ENCODE assay signal across 9 cellular contexts in the genomic region with DNA sequence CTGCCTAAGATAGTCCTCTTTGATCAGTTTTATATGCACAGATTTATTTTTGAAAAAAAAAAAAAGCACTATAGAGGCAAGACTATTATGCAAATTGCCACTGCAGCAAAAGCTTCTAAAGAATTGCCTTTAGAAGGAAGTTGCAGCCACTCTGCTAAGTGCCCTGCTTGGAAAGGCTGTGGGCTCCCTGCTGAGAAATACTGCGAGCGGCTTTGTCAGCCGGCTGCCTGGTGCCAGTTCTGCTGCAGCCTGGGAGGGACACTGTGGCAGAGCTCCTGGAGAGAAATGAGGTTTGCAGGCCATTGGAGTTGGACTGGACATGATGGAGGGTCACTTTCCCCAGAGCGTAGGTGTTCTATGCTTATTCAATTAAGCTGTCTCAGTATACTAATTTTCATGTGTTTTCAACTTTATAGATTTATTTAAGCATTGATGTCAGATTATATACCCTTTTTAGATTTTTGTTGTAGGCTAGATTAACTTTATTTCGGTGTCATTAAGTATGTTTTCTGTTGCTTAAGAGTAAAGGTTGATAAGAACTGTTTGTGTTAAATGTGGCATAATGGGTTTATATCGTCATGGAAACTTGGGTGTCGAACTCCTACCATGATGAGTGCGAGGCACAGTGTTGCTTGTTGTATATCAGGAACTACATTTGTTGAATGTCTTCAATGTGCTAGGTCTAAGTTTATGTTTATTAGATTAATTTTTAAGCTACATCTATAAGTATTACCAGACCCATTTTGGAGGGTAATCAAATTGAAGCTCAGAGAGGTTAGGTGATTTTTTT. TPM values are rescaled to one million over a fixed set of nuclear protein-coding genes. Genes with fewer than 3 reads are reported as not detected.
A peak's percentile ranks its signal among the peaks of the same experiment; 100 is the strongest.
DNase-seq lines count a peak whose midpoint lies in the region; ATAC-seq and TF ChIP-seq lines count a peak whose summit lies in the region.
"Had no signal": no experiment of that assay in that cellular context is flagged by ENCODE, and none has a peak within 500 bp of the region (broad histone marks: within the 10 kb centered on the region; RNA-seq: fewer than 3 reads in every experiment).

No MANE protein-coding gene starts in this region.

- H3K4me3 ChIP-seq in choroid plexus epithelial cell (ENCODE audit: low read depth, low read length), result no peak overlapping the region
- peak overlapping the region; percentile 56 for H3K4me3 ChIP-seq in neural cell (ENCODE audit: low read length)

- H3K9me3 Mint-ChIP-seq in progenitor cell of endocrine pancreas (ENCODE audit: low read depth), result no peaks in the 10 kb centered on the region

- no peaks in the 10 kb centered on the region for H3K36me3 ChIP-seq in neural cell (ENCODE audit: insufficient read depth, low read length)

- no peaks in the 10 kb centered on the region for H3K27me3 Mint-ChIP-seq in progenitor cell of endocrine pancreas

- peak overlapping the region; percentile 51 for H3K9ac ChIP-seq in neural cell (ENCODE audit: low read length)

- H2AFZ ChIP-seq in neural cell (ENCODE audit: low read depth, low read length), result no peak overlapping the region

- TF ChIP-seq RAD21 in neural cell (conservative IDR thresholded peaks at IDR 0.05), result peak; percentile 56

- peaks cover 8% of the 10 kb centered on the region for H3K36me3 Mint-ChIP-seq in progenitor cell of endocrine pancreas (ENCODE audit: insufficient read depth)

- peak overlapping the region; percentile 72 for H3K4me2 ChIP-seq in neural cell (ENCODE audit: low read length)

- H3K4me3 Mint-ChIP-seq in progenitor cell of endocrine pancreas (ENCODE audit: low read depth), result no peak overlapping the region

- DNase-seq in ELF-1 (ENCODE audit: low read depth, low spot score), result peak; percentile 75
- DNase-seq in NCI-H2107 treated with DMSO at 0.1 percent for 48 hours (lab: John Stamatoyannopoulos, UW; ENCODE audit: unreplicated experiment), result peak; percentile 64
- peak; percentile 58 for DNase-seq in choroid plexus epithelial cell (ENCODE audit: low read depth)
- no peak for DNase-seq in SW480 (ENCODE audit: low spot score)
- DNase-seq in progenitor cell of endocrine pancreas (ENCODE audit: low spot score, unreplicated experiment), result no peak
- no peak for DNase-seq in GM19240 (ENCODE audit: insufficient read length, low spot score)
- DNase-seq: NCI-H1930 had no signal

- no peaks in the 10 kb centered on the region for H3F3A ChIP-seq in neural cell (ENCODE audit: insufficient read depth, low read length, poor library complexity, severe bottlenecking)

- no peaks in the 10 kb centered on the region for H3K9me2 ChIP-seq in neural cell (ENCODE audit: insufficient read depth, low read length)

- H3K79me2 ChIP-seq in neural cell (replicated peaks; ENCODE audit: insufficient read depth, low read length), result peaks cover 16% of the 10 kb centered on the region

- no peaks in the 10 kb centered on the region for H4K20me1 ChIP-seq in neural cell (ENCODE audit: insufficient read depth)

- no peak for TF ChIP-seq CTCF in choroid plexus epithelial cell (conservative IDR thresholded peaks at IDR 0.05; ENCODE audit: low read depth, low read length)
- TF ChIP-seq CTCF in neural cell (IDR thresholded peaks at IDR 0.05; ENCODE audit: poor library complexity, severe bottlenecking), result no peak
- no peak for TF ChIP-seq CTCF in progenitor cell of endocrine pancreas (IDR thresholded peaks at IDR 0.05; ENCODE audit: unreplicated experiment)

- no peak overlapping the region for H3K27ac Mint-ChIP-seq in progenitor cell of endocrine pancreas

- TF ChIP-seq EP300 in neural cell (conservative IDR thresholded peaks at IDR 0.05; ENCODE audit: poor library complexity, severe bottlenecking), result peak; percentile 72

- no peaks in the 10 kb centered on the region for H3K9me3 ChIP-seq in neural cell (ENCODE audit: low read length)

- no peak for ATAC-seq in GM19395 (IDR thresholded peaks at IDR 0.05; ENCODE audit: unreplicated experiment)

- H3K27ac ChIP-seq in neural cell (ENCODE audit: low read length), result peak overlapping the region; percentile 73

- peaks cover 19% of the 10 kb centered on the region for H3K4me1 Mint-ChIP-seq in progenitor cell of endocrine pancreas (ENCODE audit: low read depth)

- no peaks in the 10 kb centered on the region for H3K27me3 ChIP-seq in neural cell (ENCODE audit: insufficient read depth, low read depth, low read length)

TF ChIP-seq in neural cell, 6 proteins besides CTCF, POLR2A, EP300 and RAD21:
- no peak for TF ChIP-seq MXI1 (conservative IDR thresholded peaks at IDR 0.05; ENCODE audit: poor library complexity, severe bottlenecking)
- peak; percentile 45 for TF ChIP-seq SMC3 (conservative IDR thresholded peaks at IDR 0.05; ENCODE audit: poor library complexity)
- TF ChIP-seq POLR2AphosphoS5 (IDR thresholded peaks at IDR 0.05), result peak; percentile 59
- TF ChIP-seq EZH2 (IDR thresholded peaks at IDR 0.05; ENCODE audit: borderline replicate concordance, insufficient read depth, low read length, poor library complexity, severe bottlenecking), result no peak
- TF ChIP-seq, protein P1, sequence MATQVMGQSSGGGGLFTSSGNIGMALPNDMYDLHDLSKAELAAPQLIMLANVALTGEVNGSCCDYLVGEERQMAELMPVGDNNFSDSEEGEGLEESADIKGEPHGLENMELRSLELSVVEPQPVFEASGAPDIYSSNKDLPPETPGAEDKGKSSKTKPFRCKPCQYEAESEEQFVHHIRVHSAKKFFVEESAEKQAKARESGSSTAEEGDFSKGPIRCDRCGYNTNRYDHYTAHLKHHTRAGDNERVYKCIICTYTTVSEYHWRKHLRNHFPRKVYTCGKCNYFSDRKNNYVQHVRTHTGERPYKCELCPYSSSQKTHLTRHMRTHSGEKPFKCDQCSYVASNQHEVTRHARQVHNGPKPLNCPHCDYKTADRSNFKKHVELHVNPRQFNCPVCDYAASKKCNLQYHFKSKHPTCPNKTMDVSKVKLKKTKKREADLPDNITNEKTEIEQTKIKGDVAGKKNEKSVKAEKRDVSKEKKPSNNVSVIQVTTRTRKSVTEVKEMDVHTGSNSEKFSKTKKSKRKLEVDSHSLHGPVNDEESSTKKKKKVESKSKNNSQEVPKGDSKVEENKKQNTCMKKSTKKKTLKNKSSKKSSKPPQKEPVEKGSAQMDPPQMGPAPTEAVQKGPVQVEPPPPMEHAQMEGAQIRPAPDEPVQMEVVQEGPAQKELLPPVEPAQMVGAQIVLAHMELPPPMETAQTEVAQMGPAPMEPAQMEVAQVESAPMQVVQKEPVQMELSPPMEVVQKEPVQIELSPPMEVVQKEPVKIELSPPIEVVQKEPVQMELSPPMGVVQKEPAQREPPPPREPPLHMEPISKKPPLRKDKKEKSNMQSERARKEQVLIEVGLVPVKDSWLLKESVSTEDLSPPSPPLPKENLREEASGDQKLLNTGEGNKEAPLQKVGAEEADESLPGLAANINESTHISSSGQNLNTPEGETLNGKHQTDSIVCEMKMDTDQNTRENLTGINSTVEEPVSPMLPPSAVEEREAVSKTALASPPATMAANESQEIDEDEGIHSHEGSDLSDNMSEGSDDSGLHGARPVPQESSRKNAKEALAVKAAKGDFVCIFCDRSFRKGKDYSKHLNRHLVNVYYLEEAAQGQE (IDR thresholded peaks at IDR 0.05; ENCODE audit: borderline replicate concordance), result peak; percentile 52
- TF ChIP-seq TAF1 (IDR thresholded peaks at IDR 0.05; ENCODE audit: low read depth), result peak; percentile 55

RNA-seq across cellular contexts. Expression of gene MAP2K5, which starts 6.6 kb away (rescaled TPM):
- 12.1 and 20.1 TPM in 2 replicates for polyA plus RNA-seq in neural cell
- 24.6 and 29.2 TPM in 2 replicates for polyA minus RNA-seq in neural cell
- 26.0 and 30.7 TPM in 2 replicates for total RNA-seq in progenitor cell of endocrine pancreas

RNA-seq across cellular contexts. Expression of gene C15orf61, which starts 28.1 kb away (rescaled TPM):
- 20.6 and 31.3 TPM in 2 replicates for polyA plus RNA-seq in neural cell
- polyA minus RNA-seq in neural cell, result 55.3 and 64.0 TPM in 2 replicates
- 9.2 and 9.6 TPM in 2 replicates for total RNA-seq in progenitor cell of endocrine pancreas

Comparison
In these comparisons a context has a peak if more than half of its experiments do, and no peak if none do; other contexts are left out.
1. DNase-seq: peak in ELF-1 (single experiment), NCI-H2107 treated with DMSO at 0.1 percent for 48 hours (single experiment) and choroid plexus epithelial cell (single experiment); none in SW480 (single experiment), progenitor cell of endocrine pancreas (single experiment) and GM19240 (single experiment).